ENCODE assay signal across 13 cellular contexts in genomic region chr11:115874843-115875242, GRCh38.
DNase-seq lines count a peak whose midpoint lies in the region; ATAC-seq, FAIRE-seq and TF ChIP-seq lines count a peak whose summit lies in the region.
"Had no signal": no experiment of that assay in that cellular context is flagged by ENCODE, and none has a peak within 500 bp of the region (broad histone marks: within the 10 kb centered on the region; RNA-seq: fewer than 3 reads in every experiment).

No MANE protein-coding gene starts in this region.

- no peaks in the 10 kb centered on the region for H4K20me1 ChIP-seq in OCI-LY7 (ENCODE audit: insufficient read depth, low read length)

- CTCF ChIA-PET in OCI-LY7 (lab: Charles Lee; ENCODE audit: unreplicated experiment) = interaction anchor here (1.0 to 1.5 kb wide), 2 partner anchors 56 to 65 kb away, joined by 4 to 5 read pairs; no protein-coding TSS in a partner anchor

- intact Hi-C loops in OCI-LY7 (cut with micrococcal nuclease; ENCODE audit: unreplicated experiment) = loop anchor here (5.0 kb wide), 1 partner anchor 373 kb away; the partner anchor contains the start of gene CADM1
- intact Hi-C loops in left ventricle myocardium inferior (cut with micrococcal nuclease) = no loop called here

- H3K9me2 ChIP-seq in OCI-LY7 (ENCODE audit: insufficient read depth, low read length) = no peaks in the 10 kb centered on the region

- no peaks in the 10 kb centered on the region for H3K79me2 ChIP-seq in OCI-LY7 (ENCODE audit: insufficient read depth, low read depth, low read length)

- H3K27ac ChIP-seq in OCI-LY7 (ENCODE audit: low read depth, low read length, poor library complexity, severe bottlenecking) (peak overlapping the region; percentile 86), left ventricle myocardium inferior (replicated peaks) (no peak overlapping the region)
- H3K27ac ChIP-seq: upper lobe of left lung had no signal

- H3K9me3 ChIP-seq in OCI-LY7 (ENCODE audit: low read length) (no peaks in the 10 kb centered on the region; the same call in 1 of the 2 replicates), left ventricle myocardium inferior (replicated peaks) (no peaks in the 10 kb centered on the region)
- H3K9me3 ChIP-seq: upper lobe of left lung had no signal

- H3K4me1 ChIP-seq in OCI-LY7 (ENCODE audit: insufficient read depth, low read length, poor library complexity, severe bottlenecking) (peaks cover 57% of the 10 kb centered on the region), left ventricle myocardium inferior (no peaks in the 10 kb centered on the region)

- POLR2A ChIA-PET in OCI-LY7 (lab: Charles Lee) = interaction anchor here (0.7 to 2.5 kb wide), 8 partner anchors 11 to 55 kb away, joined by 4 to 20 read pairs (median 8); no protein-coding TSS in a partner anchor

- H2AFZ ChIP-seq in OCI-LY7 (ENCODE audit: low read length) = peak overlapping the region; percentile 95

- peak overlapping the region; percentile 33 for H3K4me3 ChIP-seq in OCI-LY7 (ENCODE audit: low read depth, low read length, poor library complexity, severe bottlenecking)
- H3K4me3 ChIP-seq in H7 (ENCODE audit: insufficient read depth, low read depth, low read length) = no peak overlapping the region
- H3K4me3 ChIP-seq in left ventricle myocardium inferior = no peak overlapping the region
- H3K4me3 ChIP-seq: upper lobe of left lung had no signal

- H3K36me3 ChIP-seq in OCI-LY7 (ENCODE audit: insufficient read depth, low read length) (no peaks in the 10 kb centered on the region), H7 (replicated peaks; ENCODE audit: control insufficient read depth, insufficient read depth, low read length) (no peaks in the 10 kb centered on the region), left ventricle myocardium inferior (no peaks in the 10 kb centered on the region)
- H3K36me3 ChIP-seq: upper lobe of left lung had no signal

- FAIRE-seq in frontal cortex (lab: Jason Lieb, UNC) = no peak
- FAIRE-seq: keratinocyte had no signal

- peak; percentile 64 for ATAC-seq in GM18868 (IDR thresholded peaks at IDR 0.05; ENCODE audit: unreplicated experiment)
- peak; percentile 59 for ATAC-seq in GM21423 (IDR thresholded peaks at IDR 0.05; ENCODE audit: unreplicated experiment)
- ATAC-seq in HG03060 (IDR thresholded peaks at IDR 0.05; ENCODE audit: low read depth, unreplicated experiment) = peak; percentile 85
- ATAC-seq: WTC11 had no signal

- no peak for TF ChIP-seq CTCF in OCI-LY7 (conservative IDR thresholded peaks at IDR 0.05; ENCODE audit: low read length)
- no peak for TF ChIP-seq CTCF in left ventricle myocardium inferior (IDR thresholded peaks at IDR 0.05; ENCODE audit: borderline replicate concordance)

- H3K27me3 ChIP-seq in H7 (ENCODE audit: control insufficient read depth, insufficient read depth, low read length) (no peaks in the 10 kb centered on the region), left ventricle myocardium inferior (ENCODE audit: low read depth) (no peaks in the 10 kb centered on the region)
- H3K27me3 ChIP-seq: upper lobe of left lung had no signal

- DNase-seq in OCI-LY7 (ENCODE audit: low spot score) (no peak), frontal cortex (ENCODE audit: low spot score in 2 of 2) (no peak), H7 (no peak), left ventricle myocardium inferior (no peak)
- DNase-seq: activated naive CD4-positive, alpha-beta T cell treated with anti-CD3 and anti-CD28 coated beads, Interleukin-2, amount 10 ng/mL, durations not matched to agents 7 days and 5 days; cerebellar nuclear complex; NCI-H446 treated with DMSO at 0.1 percent for 48 hours; upper lobe of left lung had no signal

- peak overlapping the region; percentile 80 for H3K4me2 ChIP-seq in OCI-LY7 (ENCODE audit: low read length)

- no TSS peak for BruUV-seq in OCI-LY7 (replicated peaks; lab: Mats Ljungman, UMichigan)
